In genomic region chr6:142284419-142284818, GRCh38 we compare ENCODE assay signal across 9 cellular contexts. TPM values are rescaled to one million over a fixed set of nuclear protein-coding genes. Genes with fewer than 3 reads are reported as not detected.
"Had no signal": no experiment of that assay in that cellular context is flagged by ENCODE, and none has a peak within 500 bp of the region (broad histone marks: within the 10 kb centered on the region; RNA-seq: fewer than 3 reads in every experiment).

No MANE protein-coding gene starts in this region.

- H3K4me3 Mint-ChIP-seq: HFFc6, IgD-negative memory B cell had no signal

- H3K4me2 ChIP-seq: KMS-11 had no signal

- DNase-seq: GM23248, GOT3, H7, HFFc6, KBM-7 had no signal

- H3K36me3 ChIP-seq: HAP-1 had no signal

- H3K9ac ChIP-seq: GM23248, KMS-11 had no signal

- H3K4me3 ChIP-seq: GM23248, HAP-1 had no signal

- H3K27ac Mint-ChIP-seq: HFFc6, IgD-negative memory B cell had no signal

- H3K27me3 Mint-ChIP-seq: IgD-negative memory B cell had no signal

- H3K9me3 ChIP-seq: HAP-1 had no signal

- H3K27ac ChIP-seq: GM23248, KMS-11 had no signal

- H2AFZ ChIP-seq: GM23248 had no signal

- H3K9me3 Mint-ChIP-seq: HFFc6 had no signal

- H3K4me1 Mint-ChIP-seq: IgD-negative memory B cell had no signal

- FAIRE-seq: HTR-8/SVneo had no signal

RNA-seq across cellular contexts. Expression of gene ADGRG6, which starts 17.4 kb away (rescaled TPM):
- polyA plus RNA-seq: IgD-negative memory B cell had no signal
